In the genomic region with DNA sequence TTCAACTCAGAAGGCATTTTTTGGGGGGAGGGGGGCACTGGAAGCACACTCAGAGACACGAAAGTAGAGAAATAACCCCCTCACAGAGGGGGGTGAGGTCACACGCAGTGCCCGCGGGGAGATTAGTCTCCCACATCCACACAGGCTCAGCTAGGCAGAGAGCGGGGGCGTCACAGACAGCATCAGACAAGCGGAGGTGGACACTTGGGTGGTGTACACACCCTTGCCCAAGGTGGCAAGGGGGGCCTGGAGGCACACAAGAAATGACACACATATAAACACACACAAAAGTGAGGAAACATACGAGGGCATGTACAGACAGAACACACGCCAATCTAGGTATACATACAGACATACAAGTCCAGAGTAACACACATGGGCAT, we compare ENCODE assay signal across 9 cellular contexts. TPM values are rescaled to one million over a fixed set of nuclear protein-coding genes. Genes with fewer than 3 reads are reported as not detected.
DNase-seq lines count a peak whose midpoint lies in the region; ATAC-seq and TF ChIP-seq lines count a peak whose summit lies in the region.
"Had no signal": no experiment of that assay in that cellular context is flagged by ENCODE, and none has a peak within 500 bp of the region (broad histone marks: within the 10 kb centered on the region; RNA-seq: fewer than 3 reads in every experiment).

No MANE protein-coding gene starts in this region.

- H3K27ac Mint-ChIP-seq in CD4-positive, alpha-beta T cell, result no peak overlapping the region
- no peak overlapping the region for H3K27ac Mint-ChIP-seq in central memory CD8-positive, alpha-beta T cell (ENCODE audit: low read depth)
- H3K27ac Mint-ChIP-seq in naive thymus-derived CD8-positive, alpha-beta T cell, result peak overlapping the region in 2 of 10 donors; percentile 17 to 71
- H3K27ac Mint-ChIP-seq: CD14-positive monocyte had no signal

- peaks cover 28% of the 10 kb centered on the region for H3K4me1 Mint-ChIP-seq in CD4-positive, alpha-beta T cell (ENCODE audit: low read depth)
- H3K4me1 Mint-ChIP-seq in central memory CD8-positive, alpha-beta T cell, result peaks cover 13% of the 10 kb centered on the region
- H3K4me1 Mint-ChIP-seq in naive thymus-derived CD8-positive, alpha-beta T cell, result peaks cover 7 to 22% (median 21%) of the 10 kb centered on the region in 4 donors

- ATAC-seq in CD4-positive, alpha-beta T cell (ENCODE audit: poor library complexity), result no peak
- ATAC-seq in central memory CD8-positive, alpha-beta T cell (replicated peaks; ENCODE audit: extremely low read depth, poor library complexity, severe bottlenecking), result no peak
- no peak for ATAC-seq in naive thymus-derived CD8-positive, alpha-beta T cell
- ATAC-seq in mucosa of descending colon, result no peak

- no peaks in the 10 kb centered on the region for H3K4me1 ChIP-seq in mucosa of descending colon (ENCODE audit: low read depth)

- H3K4me3 ChIP-seq in H7 (ENCODE audit: insufficient read depth, low read depth, low read length), result peak overlapping the region; percentile 25; the same call in 1 of the 2 replicates
- H3K4me3 ChIP-seq in mucosa of descending colon, result no peak overlapping the region

- H3K4me3 Mint-ChIP-seq in CD4-positive, alpha-beta T cell, result peak overlapping the region; percentile 25
- peak overlapping the region; percentile 20 for H3K4me3 Mint-ChIP-seq in central memory CD8-positive, alpha-beta T cell
- peak overlapping the region in 9 of 10 donors; percentile 25 to 70 (median 43) for H3K4me3 Mint-ChIP-seq in naive thymus-derived CD8-positive, alpha-beta T cell

- H3K36me3 Mint-ChIP-seq in CD4-positive, alpha-beta T cell (ENCODE audit: low read depth), result peaks cover 8% of the 10 kb centered on the region
- H3K36me3 Mint-ChIP-seq in central memory CD8-positive, alpha-beta T cell (ENCODE audit: insufficient read depth), result peaks cover 11% of the 10 kb centered on the region
- H3K36me3 Mint-ChIP-seq in naive thymus-derived CD8-positive, alpha-beta T cell, result no peaks in the 10 kb centered on the region

- H3K9me3 ChIP-seq in CD4-positive, alpha-beta T cell (ENCODE audit: control insufficient read depth, low read length), result no peaks in the 10 kb centered on the region
- no peaks in the 10 kb centered on the region for H3K9me3 ChIP-seq in mucosa of descending colon
- H3K9me3 ChIP-seq: thoracic aorta had no signal

- no peak for TF ChIP-seq CTCF in CD4-positive, alpha-beta T cell (IDR thresholded peaks at IDR 0.05)
- no peak for TF ChIP-seq CTCF in mucosa of descending colon (IDR thresholded peaks at IDR 0.05)

- no peaks in the 10 kb centered on the region for H3K27me3 Mint-ChIP-seq in CD4-positive, alpha-beta T cell
- H3K27me3 Mint-ChIP-seq in central memory CD8-positive, alpha-beta T cell, result peaks cover 34% of the 10 kb centered on the region
- H3K27me3 Mint-ChIP-seq in naive thymus-derived CD8-positive, alpha-beta T cell, result peaks cover 0 to 4% (median 0%) of the 10 kb centered on the region in 5 donors

- no peak overlapping the region for H3K27ac ChIP-seq in CD4-positive, alpha-beta T cell (ENCODE audit: low read depth, low read length)
- H3K27ac ChIP-seq: thoracic aorta had no signal

- intact Hi-C loops in CD4-positive, alpha-beta T cell (cut with DNase I, micrococcal nuclease), result loop anchor here in 1 of 2 experiments (5.0 kb wide), 2 partner anchors 38 to 58 kb away; partner anchors contain the start of genes ARAF and TIMP1
- intact Hi-C loops in mucosa of descending colon (cut with DNase I, micrococcal nuclease), result no loop called here

- POLR2A ChIA-PET in CD4-positive, alpha-beta T cell (lab: Charles Lee), result interaction anchor here (0.8 kb wide), 1 partner anchor 24 kb away, joined by 3 read pairs; no protein-coding TSS in a partner anchor
- POLR2A ChIA-PET in naive thymus-derived CD8-positive, alpha-beta T cell (lab: Charles Lee), result interaction anchor here (0.6 kb wide), 1 partner anchor 373 kb away, joined by 4 read pairs; no protein-coding TSS in a partner anchor

- CTCF ChIA-PET in CD4-positive, alpha-beta T cell (lab: Charles Lee), result no interaction called here

- H3K36me3 ChIP-seq in H7 (replicated peaks; ENCODE audit: control insufficient read depth, insufficient read depth, low read length), result no peaks in the 10 kb centered on the region
- H3K36me3 ChIP-seq in mucosa of descending colon (ENCODE audit: low read depth), result no peaks in the 10 kb centered on the region
- H3K36me3 ChIP-seq: thoracic aorta had no signal

- no peaks in the 10 kb centered on the region for H3K27me3 ChIP-seq in CD4-positive, alpha-beta T cell (ENCODE audit: control insufficient read depth, insufficient read depth, low read length)
- H3K27me3 ChIP-seq in H7 (ENCODE audit: control insufficient read depth, insufficient read depth, low read length), result peaks cover 3% of the 10 kb centered on the region; the same call in 1 of the 2 replicates

- H3K9me3 Mint-ChIP-seq in CD4-positive, alpha-beta T cell, result no peaks in the 10 kb centered on the region
- H3K9me3 Mint-ChIP-seq in central memory CD8-positive, alpha-beta T cell, result no peaks in the 10 kb centered on the region
- H3K9me3 Mint-ChIP-seq in naive thymus-derived CD8-positive, alpha-beta T cell, result peaks cover 0 to 2% (median 0%) of the 10 kb centered on the region in 9 donors

- no peak for DNase-seq in CD4-positive, alpha-beta T cell
- DNase-seq in H7 (no peak), NCI-H1694 treated with DMSO at 0.1 percent for 48 hours (lab: John Stamatoyannopoulos, UW) (no peak), mucosa of descending colon (no peak)
- no peak for DNase-seq in central memory CD8-positive, alpha-beta T cell (ENCODE audit: low spot score in 2 of 2)
- DNase-seq in naive thymus-derived CD8-positive, alpha-beta T cell, result no peak
- DNase-seq in NK-92 treated with Interleukin-12 subunit alpha and Interleukin-12 subunit beta, amount 100 ng/mL, for 24 hours (lab: John Stamatoyannopoulos, UW), result no peak

RNA-seq across cellular contexts. Expression of gene SYN1, which starts 0.6 kb away (rescaled TPM):
- total RNA-seq in CD4-positive, alpha-beta T cell, result under 1 TPM; 0.27 to 0.87 TPM
- 0.81 and 2.1 TPM in 2 replicates for total RNA-seq in H7 (2014; rRNA removed; shearing (Covaris generic))
- total RNA-seq in naive thymus-derived CD8-positive, alpha-beta T cell, result 1 to 10 TPM in 1 of 2 experiments, under 1 TPM in 1; 0.47 to 1.2 TPM
- 1 to 10 TPM in 1 of 3 donors, under 1 TPM in 2; 0.30 to 1.3 (median 0.95) TPM for polyA plus RNA-seq in naive thymus-derived CD8-positive, alpha-beta T cell
- total RNA-seq in mucosa of descending colon, result 1 to 10 TPM in 2 of 3 donors, under 1 TPM in 1; 0.78 to 4.1 (median 1.6) TPM

RNA-seq across cellular contexts. Expression of gene CFP, which starts 9.4 kb away (rescaled TPM):
- total RNA-seq in CD4-positive, alpha-beta T cell, result 10 to 100 TPM; 18.3 to 18.6 TPM
- total RNA-seq in H7 (2014; rRNA removed; shearing (Covaris generic)), result 5.5 and 6.0 TPM in 2 replicates
- 10 to 100 TPM; 16.9 to 19.5 TPM for total RNA-seq in naive thymus-derived CD8-positive, alpha-beta T cell
- 10 to 100 TPM in 2 of 3 donors, 1 to 10 TPM in 1; 5.4 to 12.7 (median 10.3) TPM for polyA plus RNA-seq in naive thymus-derived CD8-positive, alpha-beta T cell
- 1 to 10 TPM in 2 of 3 donors, under 1 TPM in 1; 0.96 to 4.0 (median 2.9) TPM for total RNA-seq in mucosa of descending colon

RNA-seq across cellular contexts. Expression of gene ELK1, which starts 30.1 kb away (rescaled TPM):
- 10 to 100 TPM; 38.9 to 40.5 TPM for total RNA-seq in CD4-positive, alpha-beta T cell
- 32.7 and 33.8 TPM in 2 replicates for total RNA-seq in H7 (2014; rRNA removed; shearing (Covaris generic))
- 10 to 100 TPM; 32.3 to 36.4 TPM for total RNA-seq in naive thymus-derived CD8-positive, alpha-beta T cell
- 10 to 100 TPM; 15.2 to 19.1 (median 17.2) TPM for polyA plus RNA-seq in naive thymus-derived CD8-positive, alpha-beta T cell
- total RNA-seq in mucosa of descending colon, result 10 to 100 TPM; 24.5 to 28.2 (median 25.8) TPM

RNA-seq across cellular contexts. Expression of gene TIMP1, which starts 38.1 kb away (rescaled TPM):
- total RNA-seq in CD4-positive, alpha-beta T cell, result 10 to 100 TPM; 35.6 to 38.5 TPM
- 59.6 and 66.1 TPM in 2 replicates for total RNA-seq in H7 (2014; rRNA removed; shearing (Covaris generic))
- 10 to 100 TPM; 31.3 to 37.4 TPM for total RNA-seq in naive thymus-derived CD8-positive, alpha-beta T cell
- 10 to 100 TPM; 49.9 to 75.5 (median 59.6) TPM for polyA plus RNA-seq in naive thymus-derived CD8-positive, alpha-beta T cell
- 100 to 1,000 TPM in 1 of 3 donors, 10 to 100 TPM in 2; 25.4 to 143 (median 96.9) TPM for total RNA-seq in mucosa of descending colon

RNA-seq across cellular contexts. Expression of gene UXT, which starts 38.7 kb away (rescaled TPM):
- 100 to 1,000 TPM; 188 to 197 TPM for total RNA-seq in CD4-positive, alpha-beta T cell
- total RNA-seq in H7 (2014; rRNA removed; shearing (Covaris generic)), result 87.5 and 93.7 TPM in 2 replicates
- 100 to 1,000 TPM; 215 to 217 TPM for total RNA-seq in naive thymus-derived CD8-positive, alpha-beta T cell
- polyA plus RNA-seq in naive thymus-derived CD8-positive, alpha-beta T cell, result 100 to 1,000 TPM; 383 to 458 (median 390) TPM
- 100 to 1,000 TPM in 1 of 3 donors, 10 to 100 TPM in 2; 83.1 to 109 (median 96.7) TPM for total RNA-seq in mucosa of descending colon
